Comparison of ENCODE assay signal across 18 cellular contexts in the genomic region with DNA sequence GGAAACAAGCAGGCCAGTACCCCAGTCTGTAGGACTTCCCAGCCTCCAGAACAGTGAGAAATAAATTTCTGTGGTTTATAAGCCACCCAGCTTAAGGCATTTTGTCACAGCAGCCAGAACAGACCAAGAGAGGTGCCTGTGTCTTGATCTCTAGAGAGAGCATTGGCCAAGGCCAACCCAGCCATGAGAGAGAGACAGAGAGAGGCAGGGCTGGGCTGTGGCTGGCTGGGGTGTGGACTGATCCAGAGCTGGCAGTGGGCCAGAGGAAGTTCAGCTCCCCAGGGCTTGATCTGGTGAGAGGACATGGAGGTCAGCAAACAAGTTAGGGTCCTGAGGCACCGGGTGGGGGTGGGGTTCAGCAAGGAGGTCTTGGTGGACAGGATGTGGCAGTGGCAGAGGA. TPM values are rescaled to one million over a fixed set of nuclear protein-coding genes. Genes with fewer than 3 reads are reported as not detected.
"Had no signal": no experiment of that assay in that cellular context is flagged by ENCODE, and none has a peak within 500 bp of the region (broad histone marks: within the 10 kb centered on the region; RNA-seq: fewer than 3 reads in every experiment).

No MANE protein-coding gene starts in this region.

RNA-seq across cellular contexts. Expression of gene NPY4R2, which starts 14.4 kb away (rescaled TPM):
- total RNA-seq: activated naive CD4-positive, alpha-beta T cell treated with anti-CD3 and anti-CD28 coated beads for 36 hours; activated naive CD4-positive, alpha-beta T cell treated with anti-CD3 and anti-CD28 coated beads, Interleukin-2, amount 50 U/mL, for 72 hours; activated naive CD8-positive, alpha-beta T cell treated with anti-CD3 and anti-CD28 coated beads for 36 hours; activated naive CD8-positive, alpha-beta T cell treated with anti-CD3 and anti-CD28 coated beads, Interleukin-2, amount 10 ng/mL, durations not matched to agents 7 days and 5 days; activated T-cell treated with anti-CD3 and anti-CD28 coated beads, Interleukin-2, amount 50 U/mL, for 4 hours; activated T-cell treated with anti-CD3 and anti-CD28 coated beads, Interleukin-2, amount 50 U/mL, for 72 hours; activated T-helper 1 cell treated with anti-CD3 and anti-CD28 coated beads, Interleukin-12 subunit alpha, Interleukin-12 subunit beta, Interleukin-2, Interleukin-4 antibody, amounts not matched to agents 30 ng/mL and 10 ng/mL and 1 ng/mL, durations not matched to agents 14 hours and 24 hours and 36 hours; activated T-helper 17 cell treated with anti-CD3 and anti-CD28 coated beads, Interleukin-2, amount 50 U/mL, for 72 hours; activated T-helper 2 cell treated with anti-CD3 and anti-CD28 coated beads, Interferon-gamma antibody, Interleukin-2, Interleukin-4, amounts not matched to agents 10 μg/mL and 5 μg/mL and 100 μg/mL, durations not matched to agents 14 hours and 24 hours and 36 hours; aorta; ascending aorta; astrocyte; body of pancreas; breast epithelium; bronchial epithelial cell; cardiac septum; chondrocyte had no signal
- polyA plus RNA-seq: adrenal gland, aorta had no signal
